2 cellular contexts compared by ENCODE assay signal in genomic region chr13:51928231-51928630, GRCh38.
TF ChIP-seq lines count a peak whose summit lies in the region.

No MANE protein-coding gene starts in this region.

TF ChIP-seq in HepG2, 621 proteins besides CTCF, POLR2A, EP300 and RAD21 (continued from another document):
- no peak for TF ChIP-seq ZNF414 (CRISPR knock-in tag; IDR thresholded peaks at IDR 0.05)

TF ChIP-seq in GM12878, 131 proteins besides CTCF, POLR2A, EP300 and RAD21:
- no peak for TF ChIP-seq E4F1 (IDR thresholded peaks at IDR 0.05; ENCODE audit: borderline replicate concordance, partially characterized antibody)
- no peak for TF ChIP-seq ZBTB40 (IDR thresholded peaks at IDR 0.05; ENCODE audit: borderline replicate concordance)
- no peak for TF ChIP-seq KLF5 (IDR thresholded peaks at IDR 0.05; ENCODE audit: partially characterized antibody)
- TF ChIP-seq GABPA (IDR thresholded peaks at IDR 0.05; ENCODE audit: low read depth): no peak
- no peak for TF ChIP-seq IRF3 (IDR thresholded peaks at IDR 0.05)
- no peak for TF ChIP-seq NFYA (IDR thresholded peaks at IDR 0.05; ENCODE audit: borderline replicate concordance, low read depth, low read length)
- TF ChIP-seq ZNF687 (IDR thresholded peaks at IDR 0.05): no peak
- no peak for TF ChIP-seq PAX5 (IDR thresholded peaks at IDR 0.05; ENCODE audit: borderline replicate concordance, low read depth, low read length)
- no peak for TF ChIP-seq ZBTB33 (IDR thresholded peaks at IDR 0.05)
- TF ChIP-seq RELB (IDR thresholded peaks at IDR 0.05; ENCODE audit: low read depth): no peak
- no peak for TF ChIP-seq GATAD2B (conservative IDR thresholded peaks at IDR 0.05; ENCODE audit: low read depth)
- no peak for TF ChIP-seq HDAC6 (IDR thresholded peaks at IDR 0.05; ENCODE audit: unreplicated experiment)
- TF ChIP-seq SMC3 (IDR thresholded peaks at IDR 0.05; ENCODE audit: borderline replicate concordance, low read length): no peak
- no peak for TF ChIP-seq MEF2B (IDR thresholded peaks at IDR 0.05; ENCODE audit: partially characterized antibody, poor library complexity, severe bottlenecking)
- TF ChIP-seq CBX3 (IDR thresholded peaks at IDR 0.05; ENCODE audit: borderline replicate concordance, low read depth): no peak
- no peak for TF ChIP-seq MTA2 (IDR thresholded peaks at IDR 0.05; ENCODE audit: low read depth)
- TF ChIP-seq MYC (IDR thresholded peaks at IDR 0.05; ENCODE audit: insufficient read depth, insufficient read length, insufficient replicate concordance, low read length, severe bottlenecking): no peak
- TF ChIP-seq SUPT20H (IDR thresholded peaks at IDR 0.05; ENCODE audit: borderline replicate concordance, control insufficient read depth, low read depth, low read length): no peak
- no peak for TF ChIP-seq RUNX3 (IDR thresholded peaks at IDR 0.05; ENCODE audit: low read length)
- TF ChIP-seq CEBPB (IDR thresholded peaks at IDR 0.05; ENCODE audit: borderline replicate concordance in 1 of 2, low read depth in 2 of 2, low read length in 2 of 2): no peak
